In genomic region chr19:10289167-10289835, GRCh38 we compare ENCODE assay signal across 1 cellular context.
TF ChIP-seq lines count a peak whose summit lies in the region.

No MANE protein-coding gene starts in this region.

TF ChIP-seq in HEK293, 187 proteins besides CTCF, POLR2A, EP300 and RAD21 (continued from another document):
- TF ChIP-seq ZBTB10 (tag by site-specific recombination; IDR thresholded peaks at IDR 0.05) (peak; percentile 80), ZNF660 (tag by site-specific recombination; IDR thresholded peaks at IDR 0.05) (0 out of 2 replicates have a peak, but pooled peaks have one; percentile 13), ZSCAN16 (tag by site-specific recombination; IDR thresholded peaks at IDR 0.05) (no peak), SP2 (tag by site-specific recombination; IDR thresholded peaks at IDR 0.05) (peak; percentile 75), HIC1 (tag by site-specific recombination; IDR thresholded peaks at IDR 0.05) (peak; percentile 10; the same call in 1 of the 2 replicates), ZNF140 (tag by site-specific recombination; IDR thresholded peaks at IDR 0.05) (no peak), ZNF335 (tag by site-specific recombination; conservative IDR thresholded peaks at IDR 0.05) (peak; percentile 57), ZBTB26 (tag by site-specific recombination; optimal IDR thresholded peaks at IDR 0.05) (peak; percentile 78), ZNF585B (tag by site-specific recombination; IDR thresholded peaks at IDR 0.05) (no peak), ZNF514 (tag by site-specific recombination; IDR thresholded peaks at IDR 0.05) (no peak), ZNF561 (tag by site-specific recombination; IDR thresholded peaks at IDR 0.05; ENCODE audit: borderline replicate concordance) (peak; percentile 50; the same call in 1 of the 2 replicates), ZNF175 (tag by site-specific recombination; IDR thresholded peaks at IDR 0.05) (no peak), GLIS1 (tag by site-specific recombination; IDR thresholded peaks at IDR 0.05) (peak; percentile 81), OVOL3 (tag by site-specific recombination; IDR thresholded peaks at IDR 0.05) (no peak), KLF17 (tag by site-specific recombination; IDR thresholded peaks at IDR 0.05) (peak; percentile 67; the same call in 1 of the 2 replicates), ZNF76 (tag by site-specific recombination; IDR thresholded peaks at IDR 0.05; ENCODE audit: borderline replicate concordance, low read depth) (peak; percentile 88), ZXDB (tag by site-specific recombination; IDR thresholded peaks at IDR 0.05) (peak; percentile 67; the same call in 1 of the 2 replicates), ZBTB7A (tag by site-specific recombination; IDR thresholded peaks at IDR 0.05; ENCODE audit: low read depth) (peak; percentile 33; the same call in 1 of the 2 replicates), ZBTB20 (tag by site-specific recombination; IDR thresholded peaks at IDR 0.05) (peak; percentile 45), ZNF423 (tag by site-specific recombination; IDR thresholded peaks at IDR 0.05) (peak; percentile 54), ZBTB48 (tag by site-specific recombination; IDR thresholded peaks at IDR 0.05) (no peak), KLF10 (tag by site-specific recombination; IDR thresholded peaks at IDR 0.05) (peak; percentile 49; the same call in 1 of the 2 replicates), ZNF302 (tag by site-specific recombination; IDR thresholded peaks at IDR 0.05; ENCODE audit: low read depth) (no peak), ZNF146 (tag by site-specific recombination; IDR thresholded peaks at IDR 0.05) (no peak), KLF1 (tag by site-specific recombination; IDR thresholded peaks at IDR 0.05) (peak; percentile 60; the same call in 1 of the 2 replicates), KLF9 (tag by site-specific recombination; IDR thresholded peaks at IDR 0.05; ENCODE audit: low read depth) (peak; percentile 89), SP7 (tag by site-specific recombination; IDR thresholded peaks at IDR 0.05) (peak; percentile 82; the same call in 1 of the 2 replicates)
- TF ChIP-seq, protein P1, sequence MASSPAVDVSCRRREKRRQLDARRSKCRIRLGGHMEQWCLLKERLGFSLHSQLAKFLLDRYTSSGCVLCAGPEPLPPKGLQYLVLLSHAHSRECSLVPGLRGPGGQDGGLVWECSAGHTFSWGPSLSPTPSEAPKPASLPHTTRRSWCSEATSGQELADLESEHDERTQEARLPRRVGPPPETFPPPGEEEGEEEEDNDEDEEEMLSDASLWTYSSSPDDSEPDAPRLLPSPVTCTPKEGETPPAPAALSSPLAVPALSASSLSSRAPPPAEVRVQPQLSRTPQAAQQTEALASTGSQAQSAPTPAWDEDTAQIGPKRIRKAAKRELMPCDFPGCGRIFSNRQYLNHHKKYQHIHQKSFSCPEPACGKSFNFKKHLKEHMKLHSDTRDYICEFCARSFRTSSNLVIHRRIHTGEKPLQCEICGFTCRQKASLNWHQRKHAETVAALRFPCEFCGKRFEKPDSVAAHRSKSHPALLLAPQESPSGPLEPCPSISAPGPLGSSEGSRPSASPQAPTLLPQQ (tag by site-specific recombination; IDR thresholded peaks at IDR 0.05) = 0 out of 2 replicates have a peak, but pooled peaks have one; percentile 22
- TF ChIP-seq, protein P2, sequence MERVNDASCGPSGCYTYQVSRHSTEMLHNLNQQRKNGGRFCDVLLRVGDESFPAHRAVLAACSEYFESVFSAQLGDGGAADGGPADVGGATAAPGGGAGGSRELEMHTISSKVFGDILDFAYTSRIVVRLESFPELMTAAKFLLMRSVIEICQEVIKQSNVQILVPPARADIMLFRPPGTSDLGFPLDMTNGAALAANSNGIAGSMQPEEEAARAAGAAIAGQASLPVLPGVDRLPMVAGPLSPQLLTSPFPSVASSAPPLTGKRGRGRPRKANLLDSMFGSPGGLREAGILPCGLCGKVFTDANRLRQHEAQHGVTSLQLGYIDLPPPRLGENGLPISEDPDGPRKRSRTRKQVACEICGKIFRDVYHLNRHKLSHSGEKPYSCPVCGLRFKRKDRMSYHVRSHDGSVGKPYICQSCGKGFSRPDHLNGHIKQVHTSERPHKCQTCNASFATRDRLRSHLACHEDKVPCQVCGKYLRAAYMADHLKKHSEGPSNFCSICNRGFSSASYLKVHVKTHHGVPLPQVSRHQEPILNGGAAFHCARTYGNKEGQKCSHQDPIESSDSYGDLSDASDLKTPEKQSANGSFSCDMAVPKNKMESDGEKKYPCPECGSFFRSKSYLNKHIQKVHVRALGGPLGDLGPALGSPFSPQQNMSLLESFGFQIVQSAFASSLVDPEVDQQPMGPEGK (tag by site-specific recombination; IDR thresholded peaks at IDR 0.05) = peak; percentile 51; the same call in 1 of the 2 replicates
- TF ChIP-seq, protein P3, sequence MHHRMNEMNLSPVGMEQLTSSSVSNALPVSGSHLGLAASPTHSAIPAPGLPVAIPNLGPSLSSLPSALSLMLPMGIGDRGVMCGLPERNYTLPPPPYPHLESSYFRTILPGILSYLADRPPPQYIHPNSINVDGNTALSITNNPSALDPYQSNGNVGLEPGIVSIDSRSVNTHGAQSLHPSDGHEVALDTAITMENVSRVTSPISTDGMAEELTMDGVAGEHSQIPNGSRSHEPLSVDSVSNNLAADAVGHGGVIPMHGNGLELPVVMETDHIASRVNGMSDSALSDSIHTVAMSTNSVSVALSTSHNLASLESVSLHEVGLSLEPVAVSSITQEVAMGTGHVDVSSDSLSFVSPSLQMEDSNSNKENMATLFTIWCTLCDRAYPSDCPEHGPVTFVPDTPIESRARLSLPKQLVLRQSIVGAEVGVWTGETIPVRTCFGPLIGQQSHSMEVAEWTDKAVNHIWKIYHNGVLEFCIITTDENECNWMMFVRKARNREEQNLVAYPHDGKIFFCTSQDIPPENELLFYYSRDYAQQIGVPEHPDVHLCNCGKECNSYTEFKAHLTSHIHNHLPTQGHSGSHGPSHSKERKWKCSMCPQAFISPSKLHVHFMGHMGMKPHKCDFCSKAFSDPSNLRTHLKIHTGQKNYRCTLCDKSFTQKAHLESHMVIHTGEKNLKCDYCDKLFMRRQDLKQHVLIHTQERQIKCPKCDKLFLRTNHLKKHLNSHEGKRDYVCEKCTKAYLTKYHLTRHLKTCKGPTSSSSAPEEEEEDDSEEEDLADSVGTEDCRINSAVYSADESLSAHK (tag by site-specific recombination; IDR thresholded peaks at IDR 0.05) = peak; percentile 15; the same call in 1 of the 2 replicates
- TF ChIP-seq, protein P4, sequence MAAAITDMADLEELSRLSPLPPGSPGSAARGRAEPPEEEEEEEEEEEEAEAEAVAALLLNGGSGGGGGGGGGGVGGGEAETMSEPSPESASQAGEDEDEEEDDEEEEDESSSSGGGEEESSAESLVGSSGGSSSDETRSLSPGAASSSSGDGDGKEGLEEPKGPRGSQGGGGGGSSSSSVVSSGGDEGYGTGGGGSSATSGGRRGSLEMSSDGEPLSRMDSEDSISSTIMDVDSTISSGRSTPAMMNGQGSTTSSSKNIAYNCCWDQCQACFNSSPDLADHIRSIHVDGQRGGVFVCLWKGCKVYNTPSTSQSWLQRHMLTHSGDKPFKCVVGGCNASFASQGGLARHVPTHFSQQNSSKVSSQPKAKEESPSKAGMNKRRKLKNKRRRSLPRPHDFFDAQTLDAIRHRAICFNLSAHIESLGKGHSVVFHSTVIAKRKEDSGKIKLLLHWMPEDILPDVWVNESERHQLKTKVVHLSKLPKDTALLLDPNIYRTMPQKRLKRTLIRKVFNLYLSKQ (tag by site-specific recombination; IDR thresholded peaks at IDR 0.05; ENCODE audit: borderline replicate concordance) = no peak
TF ChIP-seq in HEK293: peak in this region for 32.
